ENCODE assay signal across 29 cellular contexts in genomic region chr10:538895-539294, GRCh38.
DNase-seq lines count a peak whose midpoint lies in the region; ATAC-seq and TF ChIP-seq lines count a peak whose summit lies in the region.
"Had no signal": no experiment of that assay in that cellular context is flagged by ENCODE, and none has a peak within 500 bp of the region (broad histone marks: within the 10 kb centered on the region; RNA-seq: fewer than 3 reads in every experiment).

No MANE protein-coding gene starts in this region.

- no peak overlapping the region for H3K4me3 Mint-ChIP-seq in activated T-helper 1 cell treated with anti-CD3 and anti-CD28 coated beads, Interleukin-12 subunit alpha, Interleukin-12 subunit beta, Interleukin-2, Interleukin-4 antibody, amounts not matched to agents 30 ng/mL and 10 ng/mL and 1 ng/mL, durations not matched to agents 14 hours and 24 hours and 36 hours
- H3K4me3 Mint-ChIP-seq: naive B cell; stimulated activated effector memory CD8-positive, alpha-beta T cell treated with anti-CD3 and anti-CD28 coated beads, Interleukin-12 subunit alpha, Interleukin-12 subunit beta, amount 100 ng/mL, for 72 hours had no signal

- H3K4me3 ChIP-seq in AG04450 (ENCODE audit: low read depth, low read length) (no peak overlapping the region), OCI-LY1 (ENCODE audit: low read depth, low read length, poor library complexity, severe bottlenecking) (no peak overlapping the region), fibroblast of villous mesenchyme (ENCODE audit: low read depth, low read length) (no peak overlapping the region)
- H3K4me3 ChIP-seq: gastrocnemius medialis, GM12878, hepatocyte, spleen had no signal

- H3K27ac ChIP-seq in AG04450 (ENCODE audit: low read depth, low read length), result no peak overlapping the region
- peak overlapping the region; percentile 97 for H3K27ac ChIP-seq in OCI-LY1 (ENCODE audit: low read depth, low read length, poor library complexity, severe bottlenecking)
- H3K27ac ChIP-seq: gastrocnemius medialis, hepatocyte, HL-60, spleen had no signal

- TF ChIP-seq CTCF in AG04450 (IDR thresholded peaks at IDR 0.05; ENCODE audit: low read depth, low read length) (no peak), OCI-LY1 (IDR thresholded peaks at IDR 0.05; ENCODE audit: low read length) (no peak), fibroblast of villous mesenchyme (IDR thresholded peaks at IDR 0.05; ENCODE audit: insufficient read depth, low read depth, low read length) (no peak)

- no peaks in the 10 kb centered on the region for H3K9me2 ChIP-seq in OCI-LY1 (ENCODE audit: low read depth, low read length)

- H3K27ac Mint-ChIP-seq in activated naive CD4-positive, alpha-beta T cell treated with anti-CD3 and anti-CD28 coated beads, Interleukin-2, amount 50 U/mL, for 72 hours, result no peak overlapping the region
- H3K27ac Mint-ChIP-seq in activated T-helper 1 cell treated with anti-CD3 and anti-CD28 coated beads, Interleukin-12 subunit alpha, Interleukin-12 subunit beta, Interleukin-2, Interleukin-4 antibody, amounts not matched to agents 30 ng/mL and 10 ng/mL and 1 ng/mL, durations not matched to agents 14 hours and 24 hours and 36 hours, result no peak overlapping the region
- H3K27ac Mint-ChIP-seq: naive B cell; stimulated activated effector memory CD8-positive, alpha-beta T cell treated with anti-CD3 and anti-CD28 coated beads, Interleukin-12 subunit alpha, Interleukin-12 subunit beta, amount 100 ng/mL, for 72 hours had no signal

- peaks cover 17% of the 10 kb centered on the region for H3K36me3 ChIP-seq in OCI-LY1 (ENCODE audit: insufficient read depth, low read length)
- H3K36me3 ChIP-seq: BE2C, gastrocnemius medialis, spleen had no signal

- POLR2A ChIA-PET in AG04450 (lab: Yijun Ruan, JAX), result no interaction called here

- no peaks in the 10 kb centered on the region for H3K4me1 Mint-ChIP-seq in activated T-helper 1 cell treated with anti-CD3 and anti-CD28 coated beads, Interleukin-12 subunit alpha, Interleukin-12 subunit beta, Interleukin-2, Interleukin-4 antibody, amounts not matched to agents 30 ng/mL and 10 ng/mL and 1 ng/mL, durations not matched to agents 14 hours and 24 hours and 36 hours (ENCODE audit: low read depth)

- no peak overlapping the region for H3K4me2 ChIP-seq in OCI-LY1 (ENCODE audit: low read length)
- H3K4me2 ChIP-seq: hepatocyte had no signal

- CTCF ChIA-PET in AG04450 (lab: Charles Lee), result no interaction called here

- H3K27me3 Mint-ChIP-seq in activated T-helper 1 cell treated with anti-CD3 and anti-CD28 coated beads, Interleukin-12 subunit alpha, Interleukin-12 subunit beta, Interleukin-2, Interleukin-4 antibody, amounts not matched to agents 30 ng/mL and 10 ng/mL and 1 ng/mL, durations not matched to agents 14 hours and 24 hours and 36 hours (ENCODE audit: insufficient read depth), result peaks cover 11% of the 10 kb centered on the region

- peaks cover 100% of the 10 kb centered on the region for H3K4me1 ChIP-seq in OCI-LY1 (ENCODE audit: insufficient read depth, low read length, severe bottlenecking)
- H3K4me1 ChIP-seq: spleen had no signal

- ATAC-seq in activated naive CD4-positive, alpha-beta T cell treated with anti-CD3 and anti-CD28 coated beads, Interleukin-2, amount 50 U/mL, for 72 hours, result no peak
- ATAC-seq: gastrocnemius medialis; GM12878; left lobe of liver; stimulated activated effector memory CD8-positive, alpha-beta T cell treated with anti-CD3 and anti-CD28 coated beads, Interleukin-12 subunit alpha, Interleukin-12 subunit beta, amount 100 ng/mL, for 72 hours had no signal

- no peaks in the 10 kb centered on the region for H3K36me3 Mint-ChIP-seq in activated naive CD4-positive, alpha-beta T cell treated with anti-CD3 and anti-CD28 coated beads, Interleukin-2, amount 50 U/mL, for 72 hours
- H3K36me3 Mint-ChIP-seq in activated T-helper 1 cell treated with anti-CD3 and anti-CD28 coated beads, Interleukin-12 subunit alpha, Interleukin-12 subunit beta, Interleukin-2, Interleukin-4 antibody, amounts not matched to agents 30 ng/mL and 10 ng/mL and 1 ng/mL, durations not matched to agents 14 hours and 24 hours and 36 hours (ENCODE audit: low read depth), result no peaks in the 10 kb centered on the region
- H3K36me3 Mint-ChIP-seq: stimulated activated effector memory CD8-positive, alpha-beta T cell treated with anti-CD3 and anti-CD28 coated beads, Interleukin-12 subunit alpha, Interleukin-12 subunit beta, amount 100 ng/mL, for 72 hours had no signal

- H3F3A ChIP-seq in OCI-LY1 (ENCODE audit: insufficient read depth, low read length), result no peaks in the 10 kb centered on the region

- no peaks in the 10 kb centered on the region for H3K27me3 ChIP-seq in AG04450 (ENCODE audit: control insufficient read depth, insufficient read depth, low read length)
- no peaks in the 10 kb centered on the region for H3K27me3 ChIP-seq in OCI-LY1 (ENCODE audit: insufficient read depth, low read length)
- H3K27me3 ChIP-seq: BE2C, gastrocnemius medialis, hepatocyte had no signal

- H2AFZ ChIP-seq in OCI-LY1 (ENCODE audit: low read length), result no peak overlapping the region
- H2AFZ ChIP-seq: hepatocyte had no signal

- H4K20me1 ChIP-seq in OCI-LY1 (ENCODE audit: insufficient read depth, low read length), result no peaks in the 10 kb centered on the region

- DNase-seq in AG04450 (ENCODE audit: low read depth, low spot score), result peak; percentile 76
- DNase-seq in brain pericyte (ENCODE audit: low read depth, low spot score), result peak; percentile 53
- DNase-seq in fibroblast of villous mesenchyme (ENCODE audit: low read depth), result peak; percentile 80
- DNase-seq in NCI-H146 (lab: John Stamatoyannopoulos, UW), result no peak
- DNase-seq in activated naive CD4-positive, alpha-beta T cell treated with anti-CD3 and anti-CD28 coated beads, Interleukin-2, amount 50 U/mL, for 72 hours (ENCODE audit: low spot score in 2 of 2), result no peak
- DNase-seq in activated T-helper 1 cell treated with anti-CD3 and anti-CD28 coated beads, Interleukin-12 subunit alpha, Interleukin-12 subunit beta, Interleukin-2, Interleukin-4 antibody, amounts not matched to agents 30 ng/mL and 10 ng/mL and 1 ng/mL, durations not matched to agents 14 hours and 24 hours and 36 hours (ENCODE audit: low spot score), result no peak
- DNase-seq in cerebellar nuclear complex (lab: John Stamatoyannopoulos, UW), result no peak
- DNase-seq: activated CD4-positive, alpha-beta T cell treated with anti-CD3 and anti-CD28 coated beads for 1 hour; activated gamma-delta T cell; BE2C; dermis blood vessel endothelial cell; gastrocnemius medialis; H7; naive B cell; NCI-H1048; NCI-H2029; NCI-H345; NCI-H82; nucleus accumbens; OCI-M1; SHP77 treated with DMSO at 0.1 percent for 48 hours; spleen; stimulated activated CD4-positive, alpha-beta T cell treated with anti-CD3 and anti-CD28 coated beads, Interleukin-2, amount 100 ng/mL, for 48 hours had no signal

- H3K9me3 Mint-ChIP-seq in activated naive CD4-positive, alpha-beta T cell treated with anti-CD3 and anti-CD28 coated beads, Interleukin-2, amount 50 U/mL, for 72 hours, result no peaks in the 10 kb centered on the region
- H3K9me3 Mint-ChIP-seq in activated T-helper 1 cell treated with anti-CD3 and anti-CD28 coated beads, Interleukin-12 subunit alpha, Interleukin-12 subunit beta, Interleukin-2, Interleukin-4 antibody, amounts not matched to agents 30 ng/mL and 10 ng/mL and 1 ng/mL, durations not matched to agents 14 hours and 24 hours and 36 hours, result no peaks in the 10 kb centered on the region
- H3K9me3 Mint-ChIP-seq: naive B cell; stimulated activated effector memory CD8-positive, alpha-beta T cell treated with anti-CD3 and anti-CD28 coated beads, Interleukin-12 subunit alpha, Interleukin-12 subunit beta, amount 100 ng/mL, for 72 hours had no signal

- H3K9ac ChIP-seq in OCI-LY1 (ENCODE audit: low read length), result no peak overlapping the region

- peaks cover 54% of the 10 kb centered on the region for H3K79me2 ChIP-seq in OCI-LY1 (ENCODE audit: insufficient read depth, low read length)

- intact Hi-C loops in activated T-helper 1 cell treated with anti-CD3 and anti-CD28 coated beads, Interleukin-12 subunit alpha, Interleukin-12 subunit beta, Interleukin-2, Interleukin-4 antibody, amounts not matched to agents 30 ng/mL and 10 ng/mL and 1 ng/mL, durations not matched to agents 14 hours and 24 hours and 36 hours (cut with micrococcal nuclease), result no loop called here

- H3K9me3 ChIP-seq in AG04450 (ENCODE audit: control insufficient read depth, insufficient read depth, low read length), result no peaks in the 10 kb centered on the region
- no peaks in the 10 kb centered on the region for H3K9me3 ChIP-seq in OCI-LY1 (ENCODE audit: low read length)
- H3K9me3 ChIP-seq: BE2C, gastrocnemius medialis, spleen had no signal

Comparison
In these comparisons a context has a peak if more than half of its experiments do, and no peak if none do; other contexts are left out.
1. DNase-seq: peak in AG04450 (single experiment), brain pericyte (single experiment) and fibroblast of villous mesenchyme (single experiment); none in NCI-H146 (single experiment), activated naive CD4-positive, alpha-beta T cell treated with anti-CD3 and anti-CD28 coated beads, Interleukin-2, amount 50 U/mL, for 72 hours (0 of 2), activated T-helper 1 cell treated with anti-CD3 and anti-CD28 coated beads, Interleukin-12 subunit alpha, Interleukin-12 subunit beta, Interleukin-2, Interleukin-4 antibody, amounts not matched to agents 30 ng/mL and 10 ng/mL and 1 ng/mL, durations not matched to agents 14 hours and 24 hours and 36 hours (single experiment) and cerebellar nuclear complex (0 of 2).